11 cellular contexts compared by ENCODE assay signal in genomic region chr17:41464682-41465081, GRCh38. TPM values are rescaled to one million over a fixed set of nuclear protein-coding genes. Genes with fewer than 3 reads are reported as not detected.
DNase-seq lines count a peak whose midpoint lies in the region; ATAC-seq, FAIRE-seq and TF ChIP-seq lines count a peak whose summit lies in the region.
"Had no signal": no experiment of that assay in that cellular context is flagged by ENCODE, and none has a peak within 500 bp of the region (broad histone marks: within the 10 kb centered on the region; RNA-seq: fewer than 3 reads in every experiment).

No MANE protein-coding gene starts in this region.

- TF ChIP-seq CTCF in gastroesophageal sphincter (IDR thresholded peaks at IDR 0.05) (no peak), CD14-positive monocyte (IDR thresholded peaks at IDR 0.05) (no peak)

- no peak for TF ChIP-seq POLR2A in gastroesophageal sphincter (IDR thresholded peaks at IDR 0.05)

- H3K4me1 ChIP-seq in gastroesophageal sphincter (peaks cover 0 to 30% (median 3%) of the 10 kb centered on the region in 3 donors), small intestine (ENCODE audit: control insufficient read depth in 2 of 2, insufficient read depth in 1 of 2, low read depth in 1 of 2, low read length in 1 of 2) (no peaks in the 10 kb centered on the region)

- H3K27ac Mint-ChIP-seq in CD14-positive monocyte: peak overlapping the region in 1 of 7 donors; percentile 42
- H3K27ac Mint-ChIP-seq: natural killer cell treated with Interleukin-12 subunit alpha and Interleukin-12 subunit beta and Interleukin-15 and Interleukin-18, amount 100 ng/mL, for 72 hours had no signal

- H3K4me3 ChIP-seq in gastroesophageal sphincter (no peak overlapping the region), small intestine (ENCODE audit: low read depth in 1 of 2, low read length in 2 of 2) (no peak overlapping the region)

- no peak overlapping the region for H3K4me3 Mint-ChIP-seq in CD14-positive monocyte
- H3K4me3 Mint-ChIP-seq: natural killer cell treated with Interleukin-12 subunit alpha and Interleukin-12 subunit beta and Interleukin-15 and Interleukin-18, amount 100 ng/mL, for 72 hours had no signal

- DNase-seq in GM04504 (ENCODE audit: low read depth) (peak; percentile 95), small intestine (peak; percentile 45), CD14-positive monocyte (ENCODE audit: low spot score) (no peak), DMS153 treated with DMSO at 0.1 percent for 48 hours (lab: John Stamatoyannopoulos, UW; ENCODE audit: unreplicated experiment) (no peak), DMS53 treated with DMSO at 0.1 percent for 48 hours (lab: John Stamatoyannopoulos, UW; ENCODE audit: unreplicated experiment) (no peak)
- DNase-seq: effector CD8-positive, alpha-beta T cell; NCI-H2081 treated with DMSO at 0.1 percent for 48 hours had no signal

- intact Hi-C loops in CD14-positive monocyte (cut with micrococcal nuclease): no loop called here

- ATAC-seq in SK-N-SH treated with all-trans-retinoic acid at 6 μM for 48 hours (peak; percentile 61; the same call in 2 of the 3 replicates), gastroesophageal sphincter (peak; percentile 89), HG03571 (IDR thresholded peaks at IDR 0.05; ENCODE audit: unreplicated experiment) (no peak)

- no peaks in the 10 kb centered on the region for H3K36me3 Mint-ChIP-seq in CD14-positive monocyte
- H3K36me3 Mint-ChIP-seq: natural killer cell treated with Interleukin-12 subunit alpha and Interleukin-12 subunit beta and Interleukin-15 and Interleukin-18, amount 100 ng/mL, for 72 hours had no signal

- no peak for TF ChIP-seq EP300 in gastroesophageal sphincter (IDR thresholded peaks at IDR 0.05)

- H3K9me3 ChIP-seq in gastroesophageal sphincter: peaks cover 0 to 14% (median 0%) of the 10 kb centered on the region in 3 donors
- H3K9me3 ChIP-seq in small intestine (ENCODE audit: control insufficient read depth, low read depth): no peaks in the 10 kb centered on the region

- peaks cover 0 to 5% (median 0%) of the 10 kb centered on the region in 7 donors for H3K9me3 Mint-ChIP-seq in CD14-positive monocyte
- H3K9me3 Mint-ChIP-seq: natural killer cell treated with Interleukin-12 subunit alpha and Interleukin-12 subunit beta and Interleukin-15 and Interleukin-18, amount 100 ng/mL, for 72 hours had no signal

- FAIRE-seq in small intestine (lab: Jason Lieb, UNC): no peak

- peaks cover 6 to 16% (median 13%) of the 10 kb centered on the region in 3 donors for H3K27me3 Mint-ChIP-seq in CD14-positive monocyte (ENCODE audit: low read depth in 3 of 3)

- H3K27ac ChIP-seq in gastroesophageal sphincter: peak overlapping the region in 2 of 4 donors; percentile 23 to 40
- no peak overlapping the region for H3K27ac ChIP-seq in small intestine (ENCODE audit: low read depth in 1 of 2, low read length in 1 of 2)

- H3K4me1 Mint-ChIP-seq in CD14-positive monocyte: no peaks in the 10 kb centered on the region

- H3K36me3 ChIP-seq in gastroesophageal sphincter: no peaks in the 10 kb centered on the region
- no peaks in the 10 kb centered on the region for H3K36me3 ChIP-seq in small intestine (ENCODE audit: control insufficient read depth in 2 of 2, insufficient read depth in 2 of 2, low read length in 2 of 2)

- H3K27me3 ChIP-seq in gastroesophageal sphincter (no peaks in the 10 kb centered on the region), small intestine (ENCODE audit: control insufficient read depth in 2 of 2, insufficient read depth in 2 of 2, low read length in 2 of 2) (no peaks in the 10 kb centered on the region)

- 13 to 35% methylated on average over 1 to 3 of the region's 6 CpGs for WGBS in gastroesophageal sphincter (ENCODE audit: low coverage in 1 of 2), 2 donors
- 12 to 38% (median 22%) methylated on average over 6 of the region's 6 CpGs for WGBS in small intestine, 3 donors

TF ChIP-seq in SK-N-SH treated with all-trans-retinoic acid at 6 μM for 48 hours, 23 proteins besides CTCF, POLR2A, EP300 and RAD21:
- no peak for TF ChIP-seq ARNTL (CRISPR knock-in tag; IDR thresholded peaks at IDR 0.05; ENCODE audit: borderline replicate concordance, low read depth)
- TF ChIP-seq OSR1 (CRISPR knock-in tag; IDR thresholded peaks at IDR 0.05): no peak
- TF ChIP-seq, protein P1, sequence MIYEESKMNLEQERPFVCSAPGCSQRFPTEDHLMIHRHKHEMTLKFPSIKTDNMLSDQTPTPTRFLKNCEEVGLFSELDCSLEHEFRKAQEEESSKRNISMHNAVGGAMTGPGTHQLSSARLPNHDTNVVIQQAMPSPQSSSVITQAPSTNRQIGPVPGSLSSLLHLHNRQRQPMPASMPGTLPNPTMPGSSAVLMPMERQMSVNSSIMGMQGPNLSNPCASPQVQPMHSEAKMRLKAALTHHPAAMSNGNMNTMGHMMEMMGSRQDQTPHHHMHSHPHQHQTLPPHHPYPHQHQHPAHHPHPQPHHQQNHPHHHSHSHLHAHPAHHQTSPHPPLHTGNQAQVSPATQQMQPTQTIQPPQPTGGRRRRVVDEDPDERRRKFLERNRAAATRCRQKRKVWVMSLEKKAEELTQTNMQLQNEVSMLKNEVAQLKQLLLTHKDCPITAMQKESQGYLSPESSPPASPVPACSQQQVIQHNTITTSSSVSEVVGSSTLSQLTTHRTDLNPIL (CRISPR knock-in tag; IDR thresholded peaks at IDR 0.05; ENCODE audit: low read depth): no peak
- no peak for TF ChIP-seq ZNF565 (CRISPR knock-in tag; conservative IDR thresholded peaks at IDR 0.05; ENCODE audit: low read depth)
- TF ChIP-seq ZC3H10 (CRISPR knock-in tag; IDR thresholded peaks at IDR 0.05): no peak

RNA-seq across cellular contexts. Expression of gene KRT32, which starts 2.5 kb away (rescaled TPM):
- total RNA-seq in gastroesophageal sphincter: under 1 TPM in 1 of 4 donors, not detected in 3; 0.13 TPM
- polyA plus RNA-seq in small intestine: not detected
- polyA plus RNA-seq in CD14-positive monocyte: not detected
- total RNA-seq: natural killer cell treated with Interleukin-12 subunit alpha and Interleukin-12 subunit beta and Interleukin-15 and Interleukin-18, amount 100 ng/mL, for 72 hours had no signal

RNA-seq across cellular contexts. Expression of gene KRT35, which starts 16.3 kb away (rescaled TPM):
- not detected for total RNA-seq in gastroesophageal sphincter
- polyA plus RNA-seq in small intestine: not detected
- not detected for polyA plus RNA-seq in CD14-positive monocyte
- total RNA-seq: natural killer cell treated with Interleukin-12 subunit alpha and Interleukin-12 subunit beta and Interleukin-15 and Interleukin-18, amount 100 ng/mL, for 72 hours had no signal

RNA-seq across cellular contexts. Expression of gene KRT38, which starts 23.9 kb away (rescaled TPM):
- not detected for total RNA-seq in gastroesophageal sphincter
- not detected for polyA plus RNA-seq in small intestine
- polyA plus RNA-seq in CD14-positive monocyte: not detected
- total RNA-seq: natural killer cell treated with Interleukin-12 subunit alpha and Interleukin-12 subunit beta and Interleukin-15 and Interleukin-18, amount 100 ng/mL, for 72 hours had no signal

RNA-seq across cellular contexts. Expression of gene KRT36, which starts 25.0 kb away (rescaled TPM):
- total RNA-seq in gastroesophageal sphincter: not detected
- polyA plus RNA-seq in small intestine: not detected
- polyA plus RNA-seq in CD14-positive monocyte: under 1 TPM; 0.24 to 0.87 TPM
- total RNA-seq: natural killer cell treated with Interleukin-12 subunit alpha and Interleukin-12 subunit beta and Interleukin-15 and Interleukin-18, amount 100 ng/mL, for 72 hours had no signal

RNA-seq across cellular contexts. Expression of gene KRT37, which starts 40.3 kb away (rescaled TPM):
- total RNA-seq in gastroesophageal sphincter: not detected
- polyA plus RNA-seq in small intestine (not detected), CD14-positive monocyte (not detected)
- total RNA-seq: natural killer cell treated with Interleukin-12 subunit alpha and Interleukin-12 subunit beta and Interleukin-15 and Interleukin-18, amount 100 ng/mL, for 72 hours had no signal

Comparison
In these comparisons a context has a peak if more than half of its experiments do, and no peak if none do; other contexts are left out.
1. DNase-seq: peak in GM04504 (single experiment) and small intestine (single experiment); none in CD14-positive monocyte (single experiment), DMS153 treated with DMSO at 0.1 percent for 48 hours (single experiment) and DMS53 treated with DMSO at 0.1 percent for 48 hours (single experiment).